ENCODE assay signal across 22 cellular contexts in the genomic region with DNA sequence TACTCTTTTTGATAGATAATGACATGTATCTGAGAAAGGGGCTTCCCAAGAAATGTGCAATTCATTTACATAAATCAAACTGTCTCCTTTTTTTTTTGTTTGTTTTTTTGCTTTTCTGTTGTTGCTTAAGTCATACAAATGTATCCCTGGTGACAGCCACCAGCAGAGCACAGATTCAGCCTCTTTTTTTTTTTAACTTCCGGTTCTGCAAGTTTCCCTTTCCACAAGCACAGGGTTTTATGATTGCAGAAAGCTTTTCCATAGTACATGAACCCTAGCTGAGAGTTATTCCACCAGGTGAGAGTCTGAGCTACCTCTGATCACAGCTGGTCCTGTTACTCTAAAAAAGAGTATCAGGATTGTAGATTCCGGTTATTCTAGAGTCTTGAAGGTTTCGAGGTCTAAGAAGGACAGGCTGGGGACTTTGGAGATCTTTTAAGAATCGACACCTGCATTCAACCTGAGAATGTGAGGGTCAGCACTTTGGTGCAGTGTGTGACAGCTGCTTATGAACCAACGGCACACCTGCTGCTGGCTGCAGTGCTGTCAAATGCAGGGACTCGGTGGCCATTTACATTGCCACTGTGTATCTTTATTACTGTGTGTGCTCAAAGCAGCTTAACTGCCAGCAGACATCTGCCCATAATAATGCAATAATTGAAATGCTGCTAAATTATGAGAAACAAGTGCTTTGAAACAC.
A peak's percentile ranks its signal among the peaks of the same experiment; 100 is the strongest.
DNase-seq lines count a peak whose midpoint lies in the region; ATAC-seq, FAIRE-seq and TF ChIP-seq lines count a peak whose summit lies in the region.
"Had no signal": no experiment of that assay in that cellular context is flagged by ENCODE, and none has a peak within 500 bp of the region (broad histone marks: within the 10 kb centered on the region; RNA-seq: fewer than 3 reads in every experiment).

No MANE protein-coding gene starts in this region.

- H3K4me1 Mint-ChIP-seq in T-cell, result no peaks in the 10 kb centered on the region
- H3K4me1 Mint-ChIP-seq: activated naive CD4-positive, alpha-beta T cell treated with anti-CD3 and anti-CD28 coated beads, Interleukin-2, amount 50 U/mL, for 24 hours; immature natural killer cell; stimulated activated memory B cell treated with anti-CD40 and anti-IgM and Interleukin-4, amounts not matched to agents 10 μg/mL and 1 μg/mL and 100 μg/mL, for 72 hours had no signal

- H3K27ac ChIP-seq in K562 (ENCODE audit: extremely low read depth, low read depth, low read length), result no peak overlapping the region
- H3K27ac ChIP-seq in heart right ventricle, result no peak overlapping the region

- no peaks in the 10 kb centered on the region for H3K9me1 ChIP-seq in K562 (ENCODE audit: control insufficient read depth, insufficient read depth, low read length)

- H3K4me2 ChIP-seq in K562 (ENCODE audit: insufficient read depth, low read length), result no peak overlapping the region

- FAIRE-seq in K562 (lab: Jason Lieb, UNC), result no peak

- no peaks in the 10 kb centered on the region for H3K36me3 ChIP-seq in K562 (ENCODE audit: control insufficient read depth, insufficient read depth, low read length)
- no peaks in the 10 kb centered on the region for H3K36me3 ChIP-seq in heart right ventricle

- 0% methylated on average over 6 of the region's 6 CpGs for WGBS in K562 (ENCODE audit: insufficient coverage, low coverage, missing lambda C conversion rate)
- 67 to 70% methylated on average over 6 of the region's 6 CpGs for WGBS in heart right ventricle, 2 donors

- no peak overlapping the region for H3K27ac Mint-ChIP-seq in T-cell
- H3K27ac Mint-ChIP-seq: activated naive CD4-positive, alpha-beta T cell treated with anti-CD3 and anti-CD28 coated beads, Interleukin-2, amount 50 U/mL, for 24 hours; activated T-cell treated with anti-CD3 and anti-CD28 coated beads, Interleukin-2, amount 50 U/mL, for 72 hours; CD4-positive, alpha-beta T cell; immature natural killer cell; progenitor cell of endocrine pancreas; stimulated activated memory B cell treated with anti-CD40 and anti-IgM and Interleukin-4, amounts not matched to agents 10 μg/mL and 1 μg/mL and 100 μg/mL, for 72 hours had no signal

- ATAC-seq in K562 (no peak), T-cell (replicated peaks in 1 of 4) (no peak), HG03139 (IDR thresholded peaks at IDR 0.05; ENCODE audit: unreplicated experiment) (no peak), heart right ventricle (no peak)
- ATAC-seq: activated T-cell treated with anti-CD3 and anti-CD28 coated beads, Interleukin-2, amount 50 U/mL, for 72 hours; left ventricle myocardium superior; stimulated activated memory B cell treated with anti-CD40 and anti-IgM and Interleukin-4, amounts not matched to agents 10 μg/mL and 1 μg/mL and 100 μg/mL, for 72 hours had no signal

- POLR2A ChIA-PET in K562 (lab: Yijun Ruan, JAX) (no interaction called here), T-cell (lab: Charles Lee) (no interaction called here)

- H3K4me1 ChIP-seq in K562 (replicated peaks in 1 of 2; ENCODE audit: control insufficient read depth in 2 of 2, insufficient read depth in 2 of 2, low read length in 2 of 2) (no peaks in the 10 kb centered on the region), heart right ventricle (no peaks in the 10 kb centered on the region)

- TF ChIP-seq POLR2A in K562 (conservative IDR thresholded peaks at IDR 0.05), result no peak

- DNase-seq in DMS153 (lab: John Stamatoyannopoulos, UW) (peak; percentile 62), NCI-H1092 (lab: John Stamatoyannopoulos, UW) (peak; percentile 16), NCI-H2107 treated with DMSO at 0.1 percent for 48 hours (lab: John Stamatoyannopoulos, UW; ENCODE audit: unreplicated experiment) (peak; percentile 75), K562 (ENCODE audit: extremely low read depth in 1 of 4, low spot score in 3 of 4) (no peak), dedifferentiated amniotic fluid mesenchymal stem cell (ENCODE audit: extremely low spot score) (no peak), T-cell (no peak), heart right ventricle (no peak)
- DNase-seq: activated T-cell treated with anti-CD3 and anti-CD28 coated beads, Interleukin-2, amount 50 U/mL, for 72 hours; aorta; CD4-positive, alpha-beta T cell; central memory CD4-positive, alpha-beta T cell; dorsolateral prefrontal cortex; EL; immature natural killer cell; left ventricle myocardium superior; NCI-H2171 treated with DMSO at 0.1 percent for 48 hours; stimulated activated CD4-positive, alpha-beta T cell treated with anti-CD3 and anti-CD28 coated beads, Interleukin-1b, Interleukin-23, amount 100 ng/mL, for 48 hours had no signal

- BruUV-seq in K562 (replicated peaks; lab: Mats Ljungman, UMichigan), result no TSS peak

- CTCF ChIA-PET in K562 (lab: Yijun Ruan, JAX; ENCODE audit: low intra/inter-chr PET ratio), result no interaction called here
- CTCF ChIA-PET in T-cell (lab: Charles Lee), result no interaction called here

- no peak overlapping the region for H3K9ac ChIP-seq in K562 (ENCODE audit: insufficient read depth in 1 of 2, low read depth in 2 of 2, low read length in 2 of 2)

- TF ChIP-seq RAD21 in K562 (CRISPR knock-in tag; conservative IDR thresholded peaks at IDR 0.05 in 1 of 2, IDR thresholded peaks at IDR 0.05 in 1 of 2), result no peak

- intact Hi-C loops in K562 (cut with micrococcal nuclease), result no loop called here
- intact Hi-C loops in heart right ventricle (cut with DNase I), result no loop called here

- H3K9me3 ChIP-seq in K562 (replicated peaks; ENCODE audit: control insufficient read depth, insufficient read depth, low read depth, low read length) (no peaks in the 10 kb centered on the region), heart right ventricle (no peaks in the 10 kb centered on the region)

- no peaks in the 10 kb centered on the region for H3K79me2 ChIP-seq in K562 (ENCODE audit: control insufficient read depth, insufficient read depth, low read length)

- H4K20me1 ChIP-seq in K562 (replicated peaks; ENCODE audit: control insufficient read depth, insufficient read depth, low read length), result no peaks in the 10 kb centered on the region

- TF ChIP-seq CTCF in K562 (IDR thresholded peaks at IDR 0.05 in 2 of 3, conservative IDR thresholded peaks at IDR 0.05 in 1 of 3; ENCODE audit: insufficient read depth in 2 of 3, low read depth in 1 of 3, low read length in 3 of 3) (no peak), heart right ventricle (IDR thresholded peaks at IDR 0.05) (no peak)

- H3K27me3 Mint-ChIP-seq in T-cell, result no peaks in the 10 kb centered on the region
- H3K27me3 Mint-ChIP-seq: activated naive CD4-positive, alpha-beta T cell treated with anti-CD3 and anti-CD28 coated beads, Interleukin-2, amount 50 U/mL, for 24 hours; CD4-positive, alpha-beta T cell; stimulated activated memory B cell treated with anti-CD40 and anti-IgM and Interleukin-4, amounts not matched to agents 10 μg/mL and 1 μg/mL and 100 μg/mL, for 72 hours had no signal

- no peak for TF ChIP-seq EP300 in K562 (IDR thresholded peaks at IDR 0.05; ENCODE audit: low read length)

- no peaks in the 10 kb centered on the region for H3K9me3 Mint-ChIP-seq in T-cell
- H3K9me3 Mint-ChIP-seq: CD4-positive, alpha-beta T cell; stimulated activated memory B cell treated with anti-CD40 and anti-IgM and Interleukin-4, amounts not matched to agents 10 μg/mL and 1 μg/mL and 100 μg/mL, for 72 hours had no signal

- no peak overlapping the region for H2AFZ ChIP-seq in K562 (ENCODE audit: low read depth, low read length)

- in situ Hi-C loops in K562 (cut with MboI), result no loop called here

- no peak overlapping the region for H3K4me3 ChIP-seq in K562
- H3K4me3 ChIP-seq in heart right ventricle, result no peak overlapping the region
- H3K4me3 ChIP-seq: dorsolateral prefrontal cortex had no signal

- no peaks in the 10 kb centered on the region for H3K36me3 Mint-ChIP-seq in T-cell
- H3K36me3 Mint-ChIP-seq: activated naive CD4-positive, alpha-beta T cell treated with anti-CD3 and anti-CD28 coated beads, Interleukin-2, amount 50 U/mL, for 24 hours; immature natural killer cell; stimulated activated memory B cell treated with anti-CD40 and anti-IgM and Interleukin-4, amounts not matched to agents 10 μg/mL and 1 μg/mL and 100 μg/mL, for 72 hours had no signal

- no peak overlapping the region for H3K4me3 Mint-ChIP-seq in T-cell
- H3K4me3 Mint-ChIP-seq: activated naive CD4-positive, alpha-beta T cell treated with anti-CD3 and anti-CD28 coated beads, Interleukin-2, amount 50 U/mL, for 24 hours; activated T-cell treated with anti-CD3 and anti-CD28 coated beads, Interleukin-2, amount 50 U/mL, for 72 hours; CD4-positive, alpha-beta T cell; immature natural killer cell; neural crest cell; stimulated activated memory B cell treated with anti-CD40 and anti-IgM and Interleukin-4, amounts not matched to agents 10 μg/mL and 1 μg/mL and 100 μg/mL, for 72 hours had no signal

- no peaks in the 10 kb centered on the region for H3K27me3 ChIP-seq in K562 (ENCODE audit: control insufficient read depth in 2 of 2, insufficient read depth in 2 of 2, low read length in 2 of 2)
- peaks cover 0 to 3% (median 0%) of the 10 kb centered on the region in 7 donors for H3K27me3 ChIP-seq in heart right ventricle
- H3K27me3 ChIP-seq: dorsolateral prefrontal cortex had no signal

TF ChIP-seq in K562, 482 proteins besides CTCF, POLR2A, EP300 and RAD21:
- TF ChIP-seq, protein P1, sequence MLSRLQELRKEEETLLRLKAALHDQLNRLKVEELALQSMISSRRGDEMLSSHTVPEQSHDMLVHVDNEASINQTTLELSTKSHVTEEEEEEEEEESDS (CRISPR knock-in tag; IDR thresholded peaks at IDR 0.05), result no peak
- TF ChIP-seq NFRKB (IDR thresholded peaks at IDR 0.05; ENCODE audit: low read depth) (no peak), HDGF (IDR thresholded peaks at IDR 0.05) (no peak), ZKSCAN3 (CRISPR knock-in tag; IDR thresholded peaks at IDR 0.05) (no peak), MEIS2 (IDR thresholded peaks at IDR 0.05; ENCODE audit: partially characterized antibody) (no peak), GABPA (tag; conservative IDR thresholded peaks at IDR 0.05; ENCODE audit: low read depth) (peak; percentile 40)

Comparison
In these comparisons a context has a peak if more than half of its experiments do, and no peak if none do; other contexts are left out.
1. DNase-seq: peak in DMS153 (single experiment), NCI-H1092 (single experiment) and NCI-H2107 treated with DMSO at 0.1 percent for 48 hours (single experiment); none in K562 (0 of 4), dedifferentiated amniotic fluid mesenchymal stem cell (single experiment), T-cell (0 of 34) and heart right ventricle (0 of 2).